Comparison of ENCODE assay signal across 9 cellular contexts in the genomic region with DNA sequence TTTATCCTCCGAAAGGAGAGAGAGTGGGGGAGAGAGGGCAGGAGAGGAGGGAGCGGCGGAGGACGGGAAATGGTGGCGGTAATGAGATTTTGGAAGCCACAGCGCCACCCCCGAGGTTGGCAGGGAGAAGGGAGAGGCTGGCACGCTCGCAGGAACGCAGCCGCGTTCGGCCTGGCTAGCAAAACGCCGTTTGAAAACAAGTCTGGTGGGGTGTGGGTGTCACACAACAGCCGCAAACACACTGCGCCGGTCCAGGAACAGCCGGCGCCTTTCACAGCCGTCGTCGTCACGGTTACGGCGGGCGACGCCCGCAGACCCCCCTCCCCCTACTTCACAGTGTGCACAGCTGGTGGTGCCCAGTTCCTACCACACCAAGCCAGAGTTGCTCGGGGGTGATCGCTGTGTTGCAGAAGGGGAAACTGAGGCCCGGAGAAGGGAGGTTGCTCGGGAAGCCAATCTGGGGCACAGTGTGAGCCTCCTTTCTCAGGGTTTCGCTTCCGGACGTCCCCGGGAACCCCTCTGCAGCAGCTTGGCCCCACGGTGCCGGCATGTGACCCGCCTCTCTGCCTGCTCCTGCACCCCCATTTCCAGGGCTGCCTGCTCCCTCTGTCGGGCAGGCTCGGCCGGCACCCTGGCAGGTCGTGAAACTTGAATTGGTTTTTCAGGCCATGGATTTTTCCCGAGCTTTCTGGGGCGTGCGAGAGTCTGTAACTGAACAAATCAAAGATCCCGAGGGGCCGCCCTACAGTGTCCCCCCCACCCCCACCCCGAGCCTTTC. TPM values are rescaled to one million over a fixed set of nuclear protein-coding genes. Genes with fewer than 3 reads are reported as not detected.
DNase-seq lines count a peak whose midpoint lies in the region; ATAC-seq and TF ChIP-seq lines count a peak whose summit lies in the region.
"Had no signal": no experiment of that assay in that cellular context is flagged by ENCODE, and none has a peak within 500 bp of the region (broad histone marks: within the 10 kb centered on the region; RNA-seq: fewer than 3 reads in every experiment).

No MANE protein-coding gene starts in this region.

- no peaks in the 10 kb centered on the region for H3K36me3 ChIP-seq in CD4-positive, CD25-positive, alpha-beta regulatory T cell (ENCODE audit: control insufficient read depth, insufficient read depth, low read length)
- no peaks in the 10 kb centered on the region for H3K36me3 ChIP-seq in cardiac muscle cell
- H3K36me3 ChIP-seq in OCI-LY7 (ENCODE audit: insufficient read depth, low read length): no peaks in the 10 kb centered on the region
- H3K36me3 ChIP-seq: neutrophil had no signal

- no peaks in the 10 kb centered on the region for H3K9me3 ChIP-seq in CD4-positive, CD25-positive, alpha-beta regulatory T cell (ENCODE audit: control insufficient read depth in 2 of 2, low read length in 2 of 2)
- H3K9me3 ChIP-seq in cardiac muscle cell (ENCODE audit: low read depth) (no peaks in the 10 kb centered on the region), OCI-LY7 (ENCODE audit: low read length) (no peaks in the 10 kb centered on the region)
- H3K9me3 ChIP-seq: neutrophil had no signal

- no peaks in the 10 kb centered on the region for H3K36me3 Mint-ChIP-seq in CD4-positive, CD25-positive, alpha-beta regulatory T cell
- no peaks in the 10 kb centered on the region for H3K36me3 Mint-ChIP-seq in activated T-helper 1 cell treated with anti-CD3 and anti-CD28 coated beads, Interleukin-12 subunit alpha, Interleukin-12 subunit beta, Interleukin-2, Interleukin-4 antibody, amounts not matched to agents 30 ng/mL and 10 ng/mL and 1 ng/mL, durations not matched to agents 14 hours and 24 hours and 36 hours (ENCODE audit: low read depth)

- POLR2A ChIA-PET in OCI-LY7 (lab: Charles Lee): no interaction called here

- peak in 1 of 2 donors; percentile 33 for ATAC-seq in CD4-positive, CD25-positive, alpha-beta regulatory T cell (ENCODE audit: low read depth in 2 of 2)

- H3K4me2 ChIP-seq in OCI-LY7 (ENCODE audit: low read length): no peak overlapping the region

- DNase-seq in CD4-positive, CD25-positive, alpha-beta regulatory T cell: peak in 2 of 3 donors; percentile 13 to 22
- DNase-seq in M059J (ENCODE audit: low read depth) (peak; percentile 32), cardiac muscle cell (ENCODE audit: low read depth in 1 of 2, low spot score in 1 of 2) (peak; percentile 37 to 51), posterior cingulate gyrus (peak; percentile 51 to 97 (median 72)), OCI-LY7 (ENCODE audit: low spot score) (no peak), NCI-H774 (lab: John Stamatoyannopoulos, UW) (no peak)
- DNase-seq in activated naive CD4-positive, alpha-beta T cell treated with anti-CD3 and anti-CD28 coated beads, Interleukin-2, amount 50 U/mL, for 16 hours: peak; percentile 35
- no peak for DNase-seq in activated T-helper 1 cell treated with anti-CD3 and anti-CD28 coated beads, Interleukin-12 subunit alpha, Interleukin-12 subunit beta, Interleukin-2, Interleukin-4 antibody, amounts not matched to agents 30 ng/mL and 10 ng/mL and 1 ng/mL, durations not matched to agents 14 hours and 24 hours and 36 hours (ENCODE audit: low spot score)

- peaks cover 0 to 15% (median 5%) of the 10 kb centered on the region in 4 donors for H3K4me1 Mint-ChIP-seq in CD4-positive, CD25-positive, alpha-beta regulatory T cell
- H3K4me1 Mint-ChIP-seq in activated T-helper 1 cell treated with anti-CD3 and anti-CD28 coated beads, Interleukin-12 subunit alpha, Interleukin-12 subunit beta, Interleukin-2, Interleukin-4 antibody, amounts not matched to agents 30 ng/mL and 10 ng/mL and 1 ng/mL, durations not matched to agents 14 hours and 24 hours and 36 hours (ENCODE audit: low read depth): no peaks in the 10 kb centered on the region

- no peaks in the 10 kb centered on the region for H3K27me3 ChIP-seq in CD4-positive, CD25-positive, alpha-beta regulatory T cell (ENCODE audit: control insufficient read depth, insufficient read depth, low read length)
- H3K27me3 ChIP-seq in cardiac muscle cell: no peaks in the 10 kb centered on the region

- CTCF ChIA-PET in OCI-LY7 (lab: Charles Lee; ENCODE audit: unreplicated experiment): no interaction called here

- intact Hi-C loops in posterior cingulate gyrus (cut with DNase I) (no loop called here), OCI-LY7 (cut with micrococcal nuclease; ENCODE audit: unreplicated experiment) (no loop called here)
- intact Hi-C loops in activated T-helper 1 cell treated with anti-CD3 and anti-CD28 coated beads, Interleukin-12 subunit alpha, Interleukin-12 subunit beta, Interleukin-2, Interleukin-4 antibody, amounts not matched to agents 30 ng/mL and 10 ng/mL and 1 ng/mL, durations not matched to agents 14 hours and 24 hours and 36 hours (cut with micrococcal nuclease): no loop called here

- no peaks in the 10 kb centered on the region for H3K9me2 ChIP-seq in OCI-LY7 (ENCODE audit: insufficient read depth, low read length)

- peak; percentile 28 for TF ChIP-seq CTCF in cardiac muscle cell (IDR thresholded peaks at IDR 0.05; ENCODE audit: low read depth, low read length)
- TF ChIP-seq CTCF in OCI-LY7 (conservative IDR thresholded peaks at IDR 0.05; ENCODE audit: low read length): no peak

- H3K27ac ChIP-seq in CD4-positive, CD25-positive, alpha-beta regulatory T cell (ENCODE audit: insufficient read depth, low read length, poor library complexity, severe bottlenecking): no peak overlapping the region
- peak overlapping the region; percentile 45 for H3K27ac ChIP-seq in cardiac muscle cell
- H3K27ac ChIP-seq in OCI-LY7 (ENCODE audit: low read depth, low read length, poor library complexity, severe bottlenecking): no peak overlapping the region
- H3K27ac ChIP-seq: neutrophil had no signal

- H4K20me1 ChIP-seq in OCI-LY7 (ENCODE audit: insufficient read depth, low read length): no peaks in the 10 kb centered on the region

- H3K4me1 ChIP-seq in CD4-positive, CD25-positive, alpha-beta regulatory T cell (ENCODE audit: control insufficient read depth, insufficient read depth, low read length, poor library complexity, severe bottlenecking): peaks cover 6% of the 10 kb centered on the region
- H3K4me1 ChIP-seq in cardiac muscle cell (ENCODE audit: low read depth) (peaks cover 6% of the 10 kb centered on the region), OCI-LY7 (ENCODE audit: insufficient read depth, low read length, poor library complexity, severe bottlenecking) (no peaks in the 10 kb centered on the region)

- no peak overlapping the region for H3K27ac Mint-ChIP-seq in CD4-positive, CD25-positive, alpha-beta regulatory T cell
- H3K27ac Mint-ChIP-seq in activated T-helper 1 cell treated with anti-CD3 and anti-CD28 coated beads, Interleukin-12 subunit alpha, Interleukin-12 subunit beta, Interleukin-2, Interleukin-4 antibody, amounts not matched to agents 30 ng/mL and 10 ng/mL and 1 ng/mL, durations not matched to agents 14 hours and 24 hours and 36 hours: no peak overlapping the region

- H2AFZ ChIP-seq in OCI-LY7 (ENCODE audit: low read length): no peak overlapping the region

- peak overlapping the region; percentile 19 to 87 (median 81) for H3K4me3 Mint-ChIP-seq in CD4-positive, CD25-positive, alpha-beta regulatory T cell
- no peak overlapping the region for H3K4me3 Mint-ChIP-seq in activated T-helper 1 cell treated with anti-CD3 and anti-CD28 coated beads, Interleukin-12 subunit alpha, Interleukin-12 subunit beta, Interleukin-2, Interleukin-4 antibody, amounts not matched to agents 30 ng/mL and 10 ng/mL and 1 ng/mL, durations not matched to agents 14 hours and 24 hours and 36 hours

- no peaks in the 10 kb centered on the region for H3K9me3 Mint-ChIP-seq in CD4-positive, CD25-positive, alpha-beta regulatory T cell
- H3K9me3 Mint-ChIP-seq in activated T-helper 1 cell treated with anti-CD3 and anti-CD28 coated beads, Interleukin-12 subunit alpha, Interleukin-12 subunit beta, Interleukin-2, Interleukin-4 antibody, amounts not matched to agents 30 ng/mL and 10 ng/mL and 1 ng/mL, durations not matched to agents 14 hours and 24 hours and 36 hours: no peaks in the 10 kb centered on the region

- H3K4me3 ChIP-seq in CD4-positive, CD25-positive, alpha-beta regulatory T cell (ENCODE audit: low read depth, low read length): no peak overlapping the region
- H3K4me3 ChIP-seq in cardiac muscle cell (peak overlapping the region; percentile 17), OCI-LY7 (ENCODE audit: low read depth, low read length, poor library complexity, severe bottlenecking) (no peak overlapping the region)

- BruUV-seq in OCI-LY7 (replicated peaks; lab: Mats Ljungman, UMichigan): no TSS peak

- peaks cover 15% of the 10 kb centered on the region for H3K27me3 Mint-ChIP-seq in CD4-positive, CD25-positive, alpha-beta regulatory T cell
- peaks cover 11% of the 10 kb centered on the region for H3K27me3 Mint-ChIP-seq in activated T-helper 1 cell treated with anti-CD3 and anti-CD28 coated beads, Interleukin-12 subunit alpha, Interleukin-12 subunit beta, Interleukin-2, Interleukin-4 antibody, amounts not matched to agents 30 ng/mL and 10 ng/mL and 1 ng/mL, durations not matched to agents 14 hours and 24 hours and 36 hours (ENCODE audit: insufficient read depth)

- H3K79me2 ChIP-seq in OCI-LY7 (ENCODE audit: insufficient read depth, low read depth, low read length): no peaks in the 10 kb centered on the region

RNA-seq across cellular contexts. Expression of gene UNCX, which starts 57.8 kb away (rescaled TPM):
- total RNA-seq in CD4-positive, CD25-positive, alpha-beta regulatory T cell: not detected
- not detected for polyA plus RNA-seq in CD4-positive, CD25-positive, alpha-beta regulatory T cell
- total RNA-seq in M059J (2014; rRNA removed; shearing (Covaris generic)): not detected in 2 replicates
- total RNA-seq in cardiac muscle cell: 6.4 and 11.8 TPM in 2 replicates
- polyA plus RNA-seq in cardiac muscle cell: 6.7 and 14.6 TPM in 2 replicates
- not detected in 2 replicates for total RNA-seq in activated T-helper 1 cell treated with anti-CD3 and anti-CD28 coated beads, Interleukin-12 subunit alpha, Interleukin-12 subunit beta, Interleukin-2, Interleukin-4 antibody, amounts not matched to agents 30 ng/mL and 10 ng/mL and 1 ng/mL, durations not matched to agents 14 hours and 24 hours and 36 hours
- total RNA-seq in OCI-LY7 (2014; rRNA removed; shearing (Covaris generic)): not detected in 2 replicates
- total RNA-seq in OCI-LY7 (2022): not detected in 2 replicates

Comparison
In these comparisons a context has a peak if more than half of its experiments do, and no peak if none do; other contexts are left out.
1. DNase-seq: peak in CD4-positive, CD25-positive, alpha-beta regulatory T cell (2 of 3), M059J (single experiment), activated naive CD4-positive, alpha-beta T cell treated with anti-CD3 and anti-CD28 coated beads, Interleukin-2, amount 50 U/mL, for 16 hours (single experiment), cardiac muscle cell (2 of 2) and posterior cingulate gyrus (10 of 10); none in activated T-helper 1 cell treated with anti-CD3 and anti-CD28 coated beads, Interleukin-12 subunit alpha, Interleukin-12 subunit beta, Interleukin-2, Interleukin-4 antibody, amounts not matched to agents 30 ng/mL and 10 ng/mL and 1 ng/mL, durations not matched to agents 14 hours and 24 hours and 36 hours (single experiment), OCI-LY7 (single experiment) and NCI-H774 (single experiment).